In genomic region chr9:122940603-122941559, GRCh38 we compare ENCODE assay signal across 8 cellular contexts. TPM values are rescaled to one million over a fixed set of nuclear protein-coding genes. Genes with fewer than 3 reads are reported as not detected.
A peak's percentile ranks its signal among the peaks of the same experiment; 100 is the strongest.
DNase-seq lines count a peak whose midpoint lies in the region; TF ChIP-seq lines count a peak whose summit lies in the region.

RABGAP1 (plus strand) TSS chr9:122941020; CDS start chr9:122957060, 16,040 bp downstream.

- H3K36me3 ChIP-seq in SK-N-MC (ENCODE audit: insufficient read depth, low read length) = peaks cover 53% of the 10 kb centered on the region
- peaks cover 5% of the 10 kb centered on the region for H3K36me3 ChIP-seq in suprapubic skin

- H3K36me3 Mint-ChIP-seq in HFFc6 (ENCODE audit: low read depth) = peaks cover 8% of the 10 kb centered on the region

- H3K9me3 ChIP-seq in SK-N-MC (ENCODE audit: low read depth, low read length) (no peaks in the 10 kb centered on the region), suprapubic skin (no peaks in the 10 kb centered on the region)

- no peak for TF ChIP-seq EP300 in suprapubic skin (IDR thresholded peaks at IDR 0.05)

- TF ChIP-seq POLR2A in NB4 (IDR thresholded peaks at IDR 0.05; ENCODE audit: extremely low read depth, insufficient read length) (peak; percentile 55), suprapubic skin (IDR thresholded peaks at IDR 0.05) (peak in 1 of 2 donors; percentile 78)

- peaks cover 32% of the 10 kb centered on the region for H3K4me1 Mint-ChIP-seq in HFFc6 (ENCODE audit: low read depth)

- peak within 1 kb of the TSS; percentile 90 for H3K9ac ChIP-seq in SK-N-MC (ENCODE audit: insufficient read length)

- under 1% methylated on average over 25 of the region's 56 CpGs for WGBS in suprapubic skin

- peak within 1 kb of the TSS; percentile 83 for H3K27ac Mint-ChIP-seq in HFFc6

- H3K4me3 Mint-ChIP-seq in HFFc6 = peak within 1 kb of the TSS; percentile 97

- no peaks in the 10 kb centered on the region for H3K27me3 ChIP-seq in suprapubic skin

- DNase-seq in GM04503 (ENCODE audit: low read depth) (peak; percentile 85), HFFc6 (peak; percentile 97), NB4 (ENCODE audit: low read depth) (peak; percentile 98), SK-N-MC (ENCODE audit: low read depth, low spot score) (peak; percentile 78), globus pallidus (ENCODE audit: low spot score) (peak; percentile 99), nucleus accumbens (lab: John Stamatoyannopoulos, UW) (peak; percentile 81 to 99 (median 97)), suprapubic skin (ENCODE audit: low spot score in 2 of 2) (peak; percentile 100)
- DNase-seq in activated naive CD4-positive, alpha-beta T cell treated with anti-CD3 and anti-CD28 coated beads, Interleukin-2, amount 50 U/mL, for 16 hours = peak; percentile 99

- peaks cover 29% of the 10 kb centered on the region for H3K4me1 ChIP-seq in suprapubic skin

- H3K27ac ChIP-seq in SK-N-MC (peak within 1 kb of the TSS; percentile 86), suprapubic skin (peak within 1 kb of the TSS; percentile 97)

- H3K4me3 ChIP-seq in NB4 (ENCODE audit: low read depth, low read length) = peak within 1 kb of the TSS; percentile 97
- peak within 1 kb of the TSS; percentile 94 for H3K4me3 ChIP-seq in SK-N-MC
- peak within 1 kb of the TSS; percentile 84 for H3K4me3 ChIP-seq in suprapubic skin

- H3K9me3 Mint-ChIP-seq in HFFc6 = no peaks in the 10 kb centered on the region

- TF ChIP-seq CTCF in HFFc6 (IDR thresholded peaks at IDR 0.05) (no peak), NB4 (IDR thresholded peaks at IDR 0.05; ENCODE audit: low read depth, low read length) (no peak), suprapubic skin (IDR thresholded peaks at IDR 0.05) (no peak)

- H3K27me3 Mint-ChIP-seq in HFFc6 (ENCODE audit: insufficient read depth) = no peaks in the 10 kb centered on the region

RNA-seq across cellular contexts. Expression of gene RABGAP1, which starts in this region (rescaled TPM):
- 10 to 100 TPM; 29.0 to 39.3 (median 33.9) TPM for total RNA-seq in HFFc6 (2021; fragmentation: NEBNext Ultra II Directional; extraction: Animal tissue kit (Norgen Biotek cat#: 25700))
- 100 to 1,000 TPM in 1 of 4 donors, 10 to 100 TPM in 3; 31.4 to 115 (median 64.4) TPM for total RNA-seq in suprapubic skin

Comparison
In these comparisons a context has a peak if more than half of its experiments do, and no peak if none do; other contexts are left out.
1. Peak in every context shown above with its lines: DNase-seq, H3K4me3 ChIP-seq and H3K27ac ChIP-seq.